ENCODE assay signal across 1 cellular context in the genomic region with DNA sequence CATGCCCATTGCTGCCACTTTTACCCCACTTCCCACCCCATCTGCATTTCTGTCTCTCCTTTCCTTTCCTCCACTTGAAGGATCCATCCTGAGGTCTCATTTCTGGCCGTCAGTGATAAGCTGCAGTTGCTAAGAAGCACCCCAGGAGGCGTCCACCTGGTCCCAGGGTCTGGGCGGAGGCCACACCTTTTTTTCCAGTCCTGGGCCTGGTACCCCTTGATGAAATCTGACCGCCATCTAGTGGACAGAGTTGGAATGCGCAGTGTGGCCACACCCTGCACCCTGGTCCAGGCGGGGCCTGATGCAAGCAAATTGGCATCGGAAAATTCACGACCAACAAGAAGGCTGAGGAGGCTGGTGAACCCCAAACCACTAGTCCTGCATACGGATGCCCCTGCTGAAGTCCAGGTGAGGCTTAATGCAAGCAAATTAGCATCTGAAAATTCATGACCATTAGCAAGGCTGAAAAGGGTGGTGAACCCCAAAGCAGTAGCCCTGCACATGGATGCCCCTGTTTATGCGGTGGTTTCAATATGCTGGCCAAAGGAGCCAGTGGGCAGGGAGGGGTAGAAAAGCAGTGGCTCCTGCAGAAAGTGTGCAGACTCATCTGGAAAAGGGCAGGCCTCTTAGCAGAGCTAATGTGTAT.
TF ChIP-seq lines count a peak whose summit lies in the region.

No MANE protein-coding gene starts in this region.

TF ChIP-seq in GM23338, 12 proteins besides CTCF, POLR2A, EP300 and RAD21 (continued from another document):
- TF ChIP-seq REST (IDR thresholded peaks at IDR 0.05; ENCODE audit: unreplicated experiment) = no peak
- TF ChIP-seq POLR2AphosphoS5 (IDR thresholded peaks at IDR 0.05; ENCODE audit: low read depth) = no peak
- no peak for TF ChIP-seq ZNF331 (CRISPR knock-in tag; IDR thresholded peaks at IDR 0.05; ENCODE audit: low read depth)
- TF ChIP-seq, protein P1, sequence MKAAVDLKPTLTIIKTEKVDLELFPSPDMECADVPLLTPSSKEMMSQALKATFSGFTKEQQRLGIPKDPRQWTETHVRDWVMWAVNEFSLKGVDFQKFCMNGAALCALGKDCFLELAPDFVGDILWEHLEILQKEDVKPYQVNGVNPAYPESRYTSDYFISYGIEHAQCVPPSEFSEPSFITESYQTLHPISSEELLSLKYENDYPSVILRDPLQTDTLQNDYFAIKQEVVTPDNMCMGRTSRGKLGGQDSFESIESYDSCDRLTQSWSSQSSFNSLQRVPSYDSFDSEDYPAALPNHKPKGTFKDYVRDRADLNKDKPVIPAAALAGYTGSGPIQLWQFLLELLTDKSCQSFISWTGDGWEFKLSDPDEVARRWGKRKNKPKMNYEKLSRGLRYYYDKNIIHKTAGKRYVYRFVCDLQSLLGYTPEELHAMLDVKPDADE (IDR thresholded peaks at IDR 0.05) = no peak
- no peak for TF ChIP-seq EZH2phosphoT487 (IDR thresholded peaks at IDR 0.05; ENCODE audit: unreplicated experiment)
- TF ChIP-seq CREB1 (CRISPR knock-in tag; IDR thresholded peaks at IDR 0.05; ENCODE audit: low read depth) = no peak
- TF ChIP-seq JUNB (IDR thresholded peaks at IDR 0.05; ENCODE audit: unreplicated experiment) = no peak
